8 cellular contexts compared by ENCODE assay signal in genomic region chr1:28735961-28736449, GRCh38. TPM values are rescaled to one million over a fixed set of nuclear protein-coding genes. Genes with fewer than 3 reads are reported as not detected.
DNase-seq lines count a peak whose midpoint lies in the region; ATAC-seq and TF ChIP-seq lines count a peak whose summit lies in the region.

No MANE protein-coding gene starts in this region.

- no peaks in the 10 kb centered on the region for H3K27me3 Mint-ChIP-seq in activated naive CD4-positive, alpha-beta T cell treated with anti-CD3 and anti-CD28 coated beads, Interleukin-2, amount 50 U/mL, for 24 hours
- peaks cover 12% of the 10 kb centered on the region for H3K27me3 Mint-ChIP-seq in brain

- peak overlapping the region; percentile 95 for H3K27ac Mint-ChIP-seq in activated naive CD4-positive, alpha-beta T cell treated with anti-CD3 and anti-CD28 coated beads, Interleukin-2, amount 50 U/mL, for 24 hours
- peak overlapping the region; percentile 95 to 100 (median 97) for H3K27ac Mint-ChIP-seq in brain

- H4K91ac ChIP-seq in mesenchymal stem cell (ENCODE audit: low read length), result peak overlapping the region; percentile 90

- peak overlapping the region; percentile 23 for H2AFZ ChIP-seq in mesenchymal stem cell (ENCODE audit: low read depth, low read length)

- peaks cover 28% of the 10 kb centered on the region for H3K4me1 Mint-ChIP-seq in activated naive CD4-positive, alpha-beta T cell treated with anti-CD3 and anti-CD28 coated beads, Interleukin-2, amount 50 U/mL, for 24 hours
- H3K4me1 Mint-ChIP-seq in brain, result peaks cover 36% of the 10 kb centered on the region

- H3K4ac ChIP-seq in mesenchymal stem cell (ENCODE audit: low read depth in 1 of 2, low read length in 2 of 2), result peak overlapping the region; percentile 57 to 82

- ATAC-seq in left colon (no peak), GM18511 (IDR thresholded peaks at IDR 0.05; ENCODE audit: unreplicated experiment) (no peak)

- H3K9ac ChIP-seq in mesenchymal stem cell (ENCODE audit: low read length), result peak overlapping the region; percentile 99

- H2AK5ac ChIP-seq in mesenchymal stem cell (ENCODE audit: low read length, severe bottlenecking), result no peak overlapping the region

- peak overlapping the region; percentile 81 for H2BK5ac ChIP-seq in mesenchymal stem cell (ENCODE audit: low read depth, low read length, poor library complexity, severe bottlenecking)

- 8% methylated on average over 15 of the region's 15 CpGs for WGBS in mesenchymal stem cell
- 5% methylated on average over 15 of the region's 15 CpGs for WGBS in urinary bladder

- H3K27ac ChIP-seq in mesenchymal stem cell (ENCODE audit: low read length, poor library complexity, severe bottlenecking), result peak overlapping the region; percentile 96
- peak overlapping the region; percentile 73 for H3K27ac ChIP-seq in urinary bladder (ENCODE audit: low read depth)

- H3K9me3 Mint-ChIP-seq in activated naive CD4-positive, alpha-beta T cell treated with anti-CD3 and anti-CD28 coated beads, Interleukin-2, amount 50 U/mL, for 24 hours, result no peaks in the 10 kb centered on the region
- no peaks in the 10 kb centered on the region for H3K9me3 Mint-ChIP-seq in brain

- H2BK15ac ChIP-seq in mesenchymal stem cell (ENCODE audit: low read depth, poor library complexity, severe bottlenecking), result peak overlapping the region; percentile 73

- H3K27me3 ChIP-seq in mesenchymal stem cell (ENCODE audit: control insufficient read depth in 1 of 2, insufficient read depth in 1 of 2, low read length in 2 of 2), result no peaks in the 10 kb centered on the region

- H3K4me1 ChIP-seq in mesenchymal stem cell (ENCODE audit: control insufficient read depth, insufficient read depth, low read depth, low read length), result peaks cover 6% of the 10 kb centered on the region
- no peaks in the 10 kb centered on the region for H3K4me1 ChIP-seq in urinary bladder (ENCODE audit: insufficient read depth)

- H2BK120ac ChIP-seq in mesenchymal stem cell (ENCODE audit: low read depth, low read length), result peak overlapping the region; percentile 64

- H3K23ac ChIP-seq in mesenchymal stem cell (ENCODE audit: low read length in 2 of 2), result no peak overlapping the region

- H3K4me3 ChIP-seq in mesenchymal stem cell (ENCODE audit: insufficient read depth in 1 of 2, low read depth in 1 of 2, low read length in 2 of 2), result peak overlapping the region; percentile 50 to 91
- H3K4me3 ChIP-seq in urinary bladder (ENCODE audit: low read depth, low read length), result peak overlapping the region; percentile 29

- H3K36me3 ChIP-seq in mesenchymal stem cell (ENCODE audit: control insufficient read depth in 1 of 2, insufficient read depth in 2 of 2, low read depth in 1 of 2, low read length in 2 of 2) (peaks cover 12 to 26% of the 10 kb centered on the region in 2 experiments), urinary bladder (ENCODE audit: insufficient read depth) (no peaks in the 10 kb centered on the region)

- no peak for TF ChIP-seq CTCF in brain (conservative IDR thresholded peaks at IDR 0.05)

- peaks cover 9% of the 10 kb centered on the region for H3K36me3 Mint-ChIP-seq in activated naive CD4-positive, alpha-beta T cell treated with anti-CD3 and anti-CD28 coated beads, Interleukin-2, amount 50 U/mL, for 24 hours
- H3K36me3 Mint-ChIP-seq in brain, result peaks cover 32% of the 10 kb centered on the region

- intact Hi-C loops in left colon (cut with DNase I, micrococcal nuclease), result loop anchor here in 1 of 2 donors (5.0 kb wide), 1 partner anchor 94 kb away; the partner anchor contains the start of gene TAF12

- no peak for DNase-seq in activated naive CD4-positive, alpha-beta T cell treated with Interleukin-2 at 50 U/mL for 16 hours
- no peak for DNase-seq in mesenchymal stem cell
- no peak for DNase-seq in NCI-H526 treated with DMSO at 0.1 percent for 48 hours (lab: John Stamatoyannopoulos, UW)
- DNase-seq in left colon, result no peak

- H2BK12ac ChIP-seq in mesenchymal stem cell (ENCODE audit: low read length in 2 of 2), result no peak overlapping the region

- peak overlapping the region; percentile 86 for H3K4me2 ChIP-seq in mesenchymal stem cell (ENCODE audit: low read length, poor library complexity, severe bottlenecking)

- peak overlapping the region; percentile 64 to 84 for H3K18ac ChIP-seq in mesenchymal stem cell (ENCODE audit: low read depth in 1 of 2, low read length in 2 of 2)

- no peak overlapping the region for H3K14ac ChIP-seq in mesenchymal stem cell (ENCODE audit: low read length in 2 of 2)

- no peaks in the 10 kb centered on the region for H3K9me3 ChIP-seq in mesenchymal stem cell (ENCODE audit: control insufficient read depth, low read length)

- peak overlapping the region; percentile 99 for H3K4me3 Mint-ChIP-seq in activated naive CD4-positive, alpha-beta T cell treated with anti-CD3 and anti-CD28 coated beads, Interleukin-2, amount 50 U/mL, for 24 hours
- H3K4me3 Mint-ChIP-seq in brain, result peak overlapping the region; percentile 92 to 100 (median 98)

- peaks cover 1% of the 10 kb centered on the region for H3K79me1 ChIP-seq in mesenchymal stem cell (replicated peaks; ENCODE audit: low read length, poor library complexity, severe bottlenecking)

- H4K8ac ChIP-seq in mesenchymal stem cell (ENCODE audit: low read length), result peak overlapping the region; percentile 74

RNA-seq across cellular contexts. Expression of gene YTHDF2, which starts 0.7 kb away (rescaled TPM):
- polyA plus RNA-seq in brain (ENCODE audit: insufficient read depth, low read depth, low replicate concordance) (46.9 TPM), urinary bladder (33.6 TPM)
- polyA plus RNA-seq in mesenchymal stem cell (2013, experiment 1 of 2), result 51.0 TPM
- polyA plus RNA-seq in mesenchymal stem cell (2013, experiment 2 of 2), result 52.9 TPM
- total RNA-seq in urinary bladder (54.9 TPM), left colon (10 to 100 TPM; 59.4 to 64.9 TPM)
